Comparison of ENCODE assay signal across 8 cellular contexts in the genomic region with DNA sequence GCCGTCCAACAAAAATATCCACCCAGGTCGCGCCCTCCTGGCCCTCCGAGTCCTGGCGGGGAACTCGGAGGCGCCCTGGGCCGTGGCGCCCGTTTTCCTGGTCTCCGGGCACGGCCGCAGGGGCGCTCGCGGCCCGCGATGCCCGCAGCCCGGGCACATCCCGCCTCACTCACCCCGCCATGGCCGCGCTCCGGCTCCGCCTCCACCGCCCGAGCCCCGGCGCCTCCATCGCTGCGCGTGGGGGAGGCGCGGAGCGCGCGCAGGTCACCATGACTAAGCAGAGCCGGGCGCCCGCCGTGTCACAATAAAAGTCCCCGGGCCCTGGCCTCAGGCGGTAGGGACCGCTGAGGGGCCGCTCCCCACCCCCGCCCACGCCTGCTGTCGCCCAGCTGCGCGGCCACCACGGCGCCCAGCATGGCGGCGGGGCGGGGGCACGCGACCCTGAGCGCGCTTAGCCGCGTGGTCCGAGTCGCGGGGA. TPM values are rescaled to one million over a fixed set of nuclear protein-coding genes. Genes with fewer than 3 reads are reported as not detected.
DNase-seq lines count a peak whose midpoint lies in the region; ATAC-seq and TF ChIP-seq lines count a peak whose summit lies in the region.

No MANE protein-coding gene starts in this region.

- TF ChIP-seq POLR2A in testis (IDR thresholded peaks at IDR 0.05) = no peak

- H3K4me3 ChIP-seq in testis = peak overlapping the region; percentile 92 to 97

- H3K4me1 Mint-ChIP-seq in glutamatergic neuron (ENCODE audit: low read depth, unreplicated experiment) = peaks cover 3% of the 10 kb centered on the region
- H3K4me1 Mint-ChIP-seq in osteocyte (ENCODE audit: unreplicated experiment) = peaks cover 23% of the 10 kb centered on the region

- H3K27ac Mint-ChIP-seq in activated naive CD4-positive, alpha-beta T cell treated with anti-CD3 and anti-CD28 coated beads, Interleukin-2, amount 50 U/mL, for 72 hours = peak overlapping the region; percentile 36 to 97
- H3K27ac Mint-ChIP-seq in glutamatergic neuron (ENCODE audit: unreplicated experiment) (peak overlapping the region; percentile 93), osteocyte (ENCODE audit: unreplicated experiment) (peak overlapping the region; percentile 91)

- TF ChIP-seq CTCF in GM10266 (IDR thresholded peaks at IDR 0.05; ENCODE audit: control insufficient read depth, insufficient read depth, low read depth, missing control alignments) (no peak), glutamatergic neuron (IDR thresholded peaks at IDR 0.05; ENCODE audit: partially characterized antibody, unreplicated experiment) (no peak), osteocyte (IDR thresholded peaks at IDR 0.05) (no peak), testis (IDR thresholded peaks at IDR 0.05) (no peak)

- no peaks in the 10 kb centered on the region for H3K36me3 ChIP-seq in testis (ENCODE audit: low read depth, missing control alignments)

- peak overlapping the region; percentile 84 to 93 for H3K27ac ChIP-seq in testis

- peaks cover 3% of the 10 kb centered on the region for H3K27me3 Mint-ChIP-seq in glutamatergic neuron (ENCODE audit: unreplicated experiment)
- H3K27me3 Mint-ChIP-seq in osteocyte (ENCODE audit: unreplicated experiment) = no peaks in the 10 kb centered on the region

- intact Hi-C loops in testis (cut with DNase I; ENCODE audit: low total_unique reads) = no loop called here

- peak; percentile 98 for DNase-seq in GM10266 (ENCODE audit: extremely low spot score)
- DNase-seq in NCI-H1092 (lab: John Stamatoyannopoulos, UW) = peak; percentile 92
- peak; percentile 91 to 95 for DNase-seq in activated naive CD4-positive, alpha-beta T cell treated with anti-CD3 and anti-CD28 coated beads, Interleukin-2, amount 50 U/mL, for 72 hours (ENCODE audit: low spot score in 2 of 2)
- peak; percentile 96 for DNase-seq in glutamatergic neuron
- DNase-seq in osteocyte (ENCODE audit: extremely low spot score, unreplicated experiment) = peak; percentile 96
- DNase-seq in testis = peak; percentile 94

- H3K36me3 Mint-ChIP-seq in activated naive CD4-positive, alpha-beta T cell treated with anti-CD3 and anti-CD28 coated beads, Interleukin-2, amount 50 U/mL, for 72 hours = peaks cover 19 to 23% of the 10 kb centered on the region in 2 donors
- H3K36me3 Mint-ChIP-seq in glutamatergic neuron (ENCODE audit: unreplicated experiment) (peaks cover 4% of the 10 kb centered on the region), osteocyte (ENCODE audit: unreplicated experiment) (peaks cover 9% of the 10 kb centered on the region)

- no peaks in the 10 kb centered on the region for H3K27me3 ChIP-seq in testis

- 0% methylated on average over 4 to 10 of the region's 65 CpGs for whole genome bisulfite sequencing in testis, 2 donors

- ATAC-seq in HG02588 (IDR thresholded peaks at IDR 0.05; ENCODE audit: unreplicated experiment) (peak; percentile 84), SK-N-SH treated with all-trans-retinoic acid at 6 μM for 48 hours (peak; percentile 96)
- ATAC-seq in activated naive CD4-positive, alpha-beta T cell treated with anti-CD3 and anti-CD28 coated beads, Interleukin-2, amount 50 U/mL, for 72 hours = peak; percentile 91 to 92

- H3K9me3 Mint-ChIP-seq in activated naive CD4-positive, alpha-beta T cell treated with anti-CD3 and anti-CD28 coated beads, Interleukin-2, amount 50 U/mL, for 72 hours = no peaks in the 10 kb centered on the region
- peaks cover 5% of the 10 kb centered on the region for H3K9me3 Mint-ChIP-seq in glutamatergic neuron (ENCODE audit: unreplicated experiment)
- H3K9me3 Mint-ChIP-seq in osteocyte (ENCODE audit: unreplicated experiment) = no peaks in the 10 kb centered on the region

- H3K9me3 ChIP-seq in testis = no peaks in the 10 kb centered on the region

- peaks cover 13% of the 10 kb centered on the region for H3K4me1 ChIP-seq in testis

- H3K4me3 Mint-ChIP-seq in glutamatergic neuron (ENCODE audit: unreplicated experiment) = peak overlapping the region; percentile 93
- H3K4me3 Mint-ChIP-seq in osteocyte (ENCODE audit: unreplicated experiment) = peak overlapping the region; percentile 88

TF ChIP-seq in SK-N-SH treated with all-trans-retinoic acid at 6 μM for 48 hours, 23 proteins besides CTCF, POLR2A, EP300 and RAD21:
- TF ChIP-seq ZNF8 (CRISPR knock-in tag; IDR thresholded peaks at IDR 0.05) = no peak
- TF ChIP-seq ZFP3 (CRISPR knock-in tag; IDR thresholded peaks at IDR 0.05) = 0 out of 2 replicates have a peak, but pooled peaks have one; percentile 8
- TF ChIP-seq, protein P1, sequence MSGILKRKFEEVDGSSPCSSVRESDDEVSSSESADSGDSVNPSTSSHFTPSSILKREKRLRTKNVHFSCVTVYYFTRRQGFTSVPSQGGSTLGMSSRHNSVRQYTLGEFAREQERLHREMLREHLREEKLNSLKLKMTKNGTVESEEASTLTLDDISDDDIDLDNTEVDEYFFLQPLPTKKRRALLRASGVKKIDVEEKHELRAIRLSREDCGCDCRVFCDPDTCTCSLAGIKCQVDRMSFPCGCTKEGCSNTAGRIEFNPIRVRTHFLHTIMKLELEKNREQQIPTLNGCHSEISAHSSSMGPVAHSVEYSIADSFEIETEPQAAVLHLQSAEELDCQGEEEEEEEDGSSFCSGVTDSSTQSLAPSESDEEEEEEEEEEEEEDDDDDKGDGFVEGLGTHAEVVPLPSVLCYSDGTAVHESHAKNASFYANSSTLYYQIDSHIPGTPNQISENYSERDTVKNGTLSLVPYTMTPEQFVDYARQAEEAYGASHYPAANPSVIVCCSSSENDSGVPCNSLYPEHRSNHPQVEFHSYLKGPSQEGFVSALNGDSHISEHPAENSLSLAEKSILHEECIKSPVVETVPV (CRISPR knock-in tag; IDR thresholded peaks at IDR 0.05) = no peak
- TF ChIP-seq BACH2 (CRISPR knock-in tag; IDR thresholded peaks at IDR 0.05; ENCODE audit: borderline replicate concordance) = peak; percentile 66; the same call in 1 of the 2 replicates
- TF ChIP-seq ZFP30 (CRISPR knock-in tag; IDR thresholded peaks at IDR 0.05) = no peak

RNA-seq across cellular contexts. Expression of a gene that starts 0.6 kb away (rescaled TPM):
- 10 to 100 TPM; 68.2 to 68.4 TPM for total RNA-seq in activated naive CD4-positive, alpha-beta T cell treated with anti-CD3 and anti-CD28 coated beads, Interleukin-2, amount 50 U/mL, for 72 hours
- total RNA-seq in glutamatergic neuron (ENCODE audit: unreplicated experiment) (44.1 TPM), osteocyte (80.1 and 80.9 TPM in 2 replicates), testis (10 to 100 TPM; 40.7 to 61.0 TPM)
- polyA plus RNA-seq in testis (ENCODE audit: insufficient read depth, low read depth, low replicate concordance) = 54.1 TPM

RNA-seq across cellular contexts. Expression of a gene that starts 14.7 kb away (rescaled TPM):
- under 1 TPM; 0.23 to 0.27 TPM for total RNA-seq in activated naive CD4-positive, alpha-beta T cell treated with anti-CD3 and anti-CD28 coated beads, Interleukin-2, amount 50 U/mL, for 72 hours
- total RNA-seq in glutamatergic neuron (ENCODE audit: unreplicated experiment) (not detected), osteocyte (0.83 and 1.8 TPM in 2 replicates), testis (under 1 TPM; 0.12 to 0.31 TPM)
- 0.61 TPM for polyA plus RNA-seq in testis (ENCODE audit: insufficient read depth, low read depth, low replicate concordance)

RNA-seq across cellular contexts. Expression of a gene that starts 41.1 kb away (rescaled TPM):
- 10 to 100 TPM; 21.0 to 67.4 TPM for total RNA-seq in activated naive CD4-positive, alpha-beta T cell treated with anti-CD3 and anti-CD28 coated beads, Interleukin-2, amount 50 U/mL, for 72 hours
- 56.1 TPM for total RNA-seq in glutamatergic neuron (ENCODE audit: unreplicated experiment)
- total RNA-seq in osteocyte = 28.7 and 30.9 TPM in 2 replicates
- total RNA-seq in testis = 10 to 100 TPM; 80.5 to 97.1 TPM
- 167 TPM for polyA plus RNA-seq in testis (ENCODE audit: insufficient read depth, low read depth, low replicate concordance)

Comparison
In these comparisons a context has a peak if more than half of its experiments do, and no peak if none do; other contexts are left out.
1. Peak in every context shown above with its lines: DNase-seq, ATAC-seq, H3K4me3 ChIP-seq and H3K27ac ChIP-seq.